In the genomic region with DNA sequence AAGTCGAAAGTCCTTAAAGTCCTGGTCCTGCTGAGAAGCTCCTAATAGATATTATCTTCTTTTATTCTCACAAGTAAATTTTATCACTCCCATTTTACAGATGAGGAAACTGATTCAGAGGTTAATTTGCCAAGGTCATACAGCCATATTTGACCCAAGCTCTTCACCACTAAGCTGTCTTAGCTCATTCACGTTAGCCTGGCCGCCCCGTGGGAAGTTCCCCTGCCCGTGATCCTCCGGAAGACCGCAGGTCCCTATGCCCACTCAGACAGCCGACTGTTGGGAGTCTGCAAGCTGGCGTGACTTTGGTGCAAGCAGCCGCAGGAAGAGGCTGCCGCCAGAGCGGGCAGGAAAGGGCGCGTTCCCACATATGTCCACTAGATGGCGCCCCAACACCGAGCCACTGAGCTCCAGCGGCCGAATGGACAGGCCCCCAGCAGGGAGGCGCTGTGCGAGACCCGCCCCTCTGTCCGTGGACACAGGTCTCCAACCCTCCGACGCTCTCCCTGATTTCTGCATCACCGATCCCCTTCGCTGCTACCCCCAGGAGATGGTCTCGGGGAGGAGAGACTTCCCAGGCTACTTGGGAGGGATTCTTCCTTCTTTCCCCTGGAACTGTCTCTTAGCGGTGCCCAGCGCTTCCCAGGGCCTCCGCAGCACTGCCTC, we compare ENCODE assay signal across 8 cellular contexts. TPM values are rescaled to one million over a fixed set of nuclear protein-coding genes. Genes with fewer than 3 reads are reported as not detected.
DNase-seq lines count a peak whose midpoint lies in the region; ATAC-seq and TF ChIP-seq lines count a peak whose summit lies in the region.

No MANE protein-coding gene starts in this region.

- no peaks in the 10 kb centered on the region for H3K9me3 ChIP-seq in body of pancreas

- no peaks in the 10 kb centered on the region for H3K36me3 ChIP-seq in body of pancreas (replicated peaks in 1 of 2; ENCODE audit: insufficient read depth in 1 of 2, low read depth in 2 of 2)

- H3K27ac ChIP-seq in body of pancreas = no peak overlapping the region

- TF ChIP-seq POLR2A in body of pancreas (IDR thresholded peaks at IDR 0.05) = no peak

- intact Hi-C loops in body of pancreas (cut with DNase I) = loop anchor here (5.0 kb wide), 1 partner anchor 265 kb away; a partner anchor contains a TSS

- WGBS in body of pancreas, 2 donors = 3 to 5% methylated on average over 18 to 30 of the region's 30 CpGs

- ATAC-seq in HG02759 (IDR thresholded peaks at IDR 0.05; ENCODE audit: unreplicated experiment) (peak; percentile 94), body of pancreas (peak; percentile 95)

- H3K4me3 ChIP-seq in body of pancreas (no peak overlapping the region), iPS-11a (ENCODE audit: low read depth, low read length) (peak overlapping the region; percentile 38), skeletal muscle cell (ENCODE audit: low read depth, low read length) (peak overlapping the region; percentile 42)

- DNase-seq in NCI-H187 (lab: John Stamatoyannopoulos, UW) = peak; percentile 38 to 60
- DNase-seq in NCI-H187 treated with DMSO at 0.1 percent for 48 hours (lab: John Stamatoyannopoulos, UW) = no peak
- DNase-seq in NCI-H1694 (lab: John Stamatoyannopoulos, UW) = peak; percentile 47
- peak; percentile 89 for DNase-seq in UCSD-AML1 (lab: John Stamatoyannopoulos, UW; ENCODE audit: unreplicated experiment)
- DNase-seq in body of pancreas = peak; percentile 85 to 90 (median 88)
- no peak for DNase-seq in skeletal muscle cell (ENCODE audit: low read depth)

- H3K27me3 ChIP-seq in body of pancreas = no peaks in the 10 kb centered on the region

- H3K4me1 ChIP-seq in body of pancreas = peaks cover 14% of the 10 kb centered on the region

- peak; percentile 97 to 99 (median 98) for TF ChIP-seq CTCF in body of pancreas (IDR thresholded peaks at IDR 0.05)

RNA-seq across cellular contexts. Expression of a gene that starts 10.0 kb away (rescaled TPM):
- 1 to 10 TPM; 3.9 to 4.6 TPM for total RNA-seq in body of pancreas

RNA-seq across cellular contexts. Expression of a gene that starts 40.8 kb away (rescaled TPM):
- total RNA-seq in body of pancreas = 10 to 100 TPM; 34.8 to 40.9 TPM

RNA-seq across cellular contexts. Expression of a gene that starts 55.2 kb away (rescaled TPM):
- 1 to 10 TPM; 2.9 to 8.9 TPM for total RNA-seq in body of pancreas

RNA-seq across cellular contexts. Expression of a gene that starts 55.4 kb away (rescaled TPM):
- 10 to 100 TPM; 42.8 to 63.8 TPM for total RNA-seq in body of pancreas

Comparison
In these comparisons a context has a peak if more than half of its experiments do, and no peak if none do; other contexts are left out.
1. DNase-seq: peak in NCI-H187 (2 of 2), NCI-H1694 (single experiment), UCSD-AML1 (single experiment) and body of pancreas (4 of 4); none in NCI-H187 treated with DMSO at 0.1 percent for 48 hours (single experiment) and skeletal muscle cell (single experiment).
2. H3K4me3 ChIP-seq: peak in iPS-11a (single experiment) and skeletal muscle cell (single experiment); none in body of pancreas (0 of 2).